ENCODE assay signal across 8 cellular contexts in genomic region chr10:5284311-5285057, GRCh38.
DNase-seq lines count a peak whose midpoint lies in the region; ATAC-seq, FAIRE-seq and TF ChIP-seq lines count a peak whose summit lies in the region.

No MANE protein-coding gene starts in this region.

- peak; percentile 93 for FAIRE-seq in K562 (lab: Jason Lieb, UNC)

- no TSS peak for BruUV-seq in K562 (replicated peaks; lab: Mats Ljungman, UMichigan)
- no TSS peak for BruUV-seq in Calu3 (replicated peaks; lab: Mats Ljungman, UMichigan)

- no peaks in the 10 kb centered on the region for H3K9me1 ChIP-seq in K562 (ENCODE audit: control insufficient read depth, insufficient read depth, low read length)

- intact Hi-C loops in K562 (cut with micrococcal nuclease) = loop anchor here (5.0 kb wide), 1 partner anchor 302 kb away; no protein-coding TSS in a partner anchor
- intact Hi-C loops in sciatic nerve (cut with DNase I) = no loop called here
- intact Hi-C loops in Calu3 (cut with micrococcal nuclease; ENCODE audit: unreplicated experiment) = loop anchor here (5.0 kb wide), 1 partner anchor 137 kb away; no protein-coding TSS in a partner anchor

- peaks cover 2 to 17% of the 10 kb centered on the region in 2 experiments; a peak in 4 of 5 replicates for H3K4me1 ChIP-seq in K562 (replicated peaks in 1 of 2; ENCODE audit: control insufficient read depth in 2 of 2, insufficient read depth in 2 of 2, low read length in 2 of 2)

- no peaks in the 10 kb centered on the region for H3K27me3 Mint-ChIP-seq in Calu3 (ENCODE audit: unreplicated experiment)

- TF ChIP-seq RAD21 in K562 (CRISPR knock-in tag; conservative IDR thresholded peaks at IDR 0.05 in 1 of 2, IDR thresholded peaks at IDR 0.05 in 1 of 2) = no peak

- peaks cover 6% of the 10 kb centered on the region; the same call in 1 of the 2 replicates for H3K9me3 ChIP-seq in K562 (replicated peaks; ENCODE audit: control insufficient read depth, insufficient read depth, low read depth, low read length)

- H3K9ac ChIP-seq in K562 (ENCODE audit: insufficient read depth in 1 of 2, low read depth in 2 of 2, low read length in 2 of 2) = peak overlapping the region in 1 of 2 experiments; percentile 40; a peak in 2 of 4 replicates

- H3K27ac ChIP-seq in K562 (ENCODE audit: extremely low read depth, low read depth, low read length) = peak overlapping the region; percentile 89

- CTCF ChIA-PET in K562 (lab: Yijun Ruan, JAX; ENCODE audit: low intra/inter-chr PET ratio) (interaction anchor here (0.6 to 1.5 kb wide), 3 partner anchors 304 to 469 kb away, joined by 3 to 4 read pairs (median 3); no protein-coding TSS in a partner anchor), Calu3 (lab: Charles Lee) (interaction anchor here (1.5 kb wide), 1 partner anchor 149 kb away, joined by 3 read pairs; no protein-coding TSS in a partner anchor)

- TF ChIP-seq EP300 in K562 (IDR thresholded peaks at IDR 0.05; ENCODE audit: low read length) = peak; percentile 83

- H4K20me1 ChIP-seq in K562 (replicated peaks; ENCODE audit: control insufficient read depth, insufficient read depth, low read length) = no peaks in the 10 kb centered on the region

- peak; percentile 77 for ATAC-seq in GM18868 (IDR thresholded peaks at IDR 0.05; ENCODE audit: unreplicated experiment)
- ATAC-seq in K562 = peak; percentile 93
- ATAC-seq in omental fat pad (ENCODE audit: low FRiP score) = no peak
- ATAC-seq in sciatic nerve = no peak

- no peak overlapping the region for H3K4me3 Mint-ChIP-seq in Calu3 (ENCODE audit: low read depth, unreplicated experiment)

- DNase-seq in A172 (ENCODE audit: low spot score) = peak; percentile 81
- peak; percentile 58 for DNase-seq in LHCN-M2 (ENCODE audit: low read depth)
- peak; percentile 37 to 81 (median 60) for DNase-seq in K562 (ENCODE audit: extremely low read depth in 1 of 4, low spot score in 3 of 4)
- peak; percentile 47 for DNase-seq in pulmonary artery endothelial cell (ENCODE audit: low read depth, low spot score)
- DNase-seq in omental fat pad (ENCODE audit: low spot score) = no peak
- no peak for DNase-seq in sciatic nerve (ENCODE audit: low spot score)
- no peak for DNase-seq in Calu3

- in situ Hi-C loops in K562 (cut with MboI) = loop anchor here (5.0 to 10.0 kb wide), 2 partner anchors 302 to 440 kb away; no protein-coding TSS in a partner anchor

- TF ChIP-seq CTCF in K562 (IDR thresholded peaks at IDR 0.05 in 2 of 3, conservative IDR thresholded peaks at IDR 0.05 in 1 of 3; ENCODE audit: insufficient read depth in 2 of 3, low read depth in 1 of 3, low read length in 3 of 3) = no peak
- no peak for TF ChIP-seq CTCF in omental fat pad (IDR thresholded peaks at IDR 0.05)
- no peak for TF ChIP-seq CTCF in Calu3 (IDR thresholded peaks at IDR 0.05; ENCODE audit: unreplicated experiment)

- no peaks in the 10 kb centered on the region for H3K9me3 Mint-ChIP-seq in Calu3 (ENCODE audit: low read depth, unreplicated experiment)

- H3K36me3 Mint-ChIP-seq in Calu3 (ENCODE audit: insufficient read depth, unreplicated experiment) = no peaks in the 10 kb centered on the region

- peak overlapping the region; percentile 52 for H3K4me2 ChIP-seq in K562 (ENCODE audit: insufficient read depth, low read length)

- POLR2A ChIA-PET in K562 (lab: Yijun Ruan, JAX) = no interaction called here

- no peak overlapping the region for H3K27ac Mint-ChIP-seq in Calu3 (ENCODE audit: unreplicated experiment)

- peak overlapping the region; percentile 90 for H2AFZ ChIP-seq in K562 (ENCODE audit: low read depth, low read length)

- H3K4me1 Mint-ChIP-seq in Calu3 (ENCODE audit: low read depth, unreplicated experiment) = peaks cover 33% of the 10 kb centered on the region

- no peak overlapping the region for H3K4me3 ChIP-seq in K562

- WGBS in K562 (ENCODE audit: insufficient coverage, low coverage, missing lambda C conversion rate) = 22% methylated on average over 9 of the region's 9 CpGs

- H3K36me3 ChIP-seq in K562 (ENCODE audit: control insufficient read depth, insufficient read depth, low read length) = no peaks in the 10 kb centered on the region

- no peaks in the 10 kb centered on the region for H3K27me3 ChIP-seq in K562 (ENCODE audit: control insufficient read depth in 2 of 2, insufficient read depth in 2 of 2, low read length in 2 of 2)

- H3K79me2 ChIP-seq in K562 (ENCODE audit: control insufficient read depth, insufficient read depth, low read length) = no peaks in the 10 kb centered on the region

- no peak for TF ChIP-seq POLR2A in K562 (conservative IDR thresholded peaks at IDR 0.05)

TF ChIP-seq in K562, 482 proteins besides CTCF, POLR2A, EP300 and RAD21 (continues in another document):
- TF ChIP-seq, protein P1, sequence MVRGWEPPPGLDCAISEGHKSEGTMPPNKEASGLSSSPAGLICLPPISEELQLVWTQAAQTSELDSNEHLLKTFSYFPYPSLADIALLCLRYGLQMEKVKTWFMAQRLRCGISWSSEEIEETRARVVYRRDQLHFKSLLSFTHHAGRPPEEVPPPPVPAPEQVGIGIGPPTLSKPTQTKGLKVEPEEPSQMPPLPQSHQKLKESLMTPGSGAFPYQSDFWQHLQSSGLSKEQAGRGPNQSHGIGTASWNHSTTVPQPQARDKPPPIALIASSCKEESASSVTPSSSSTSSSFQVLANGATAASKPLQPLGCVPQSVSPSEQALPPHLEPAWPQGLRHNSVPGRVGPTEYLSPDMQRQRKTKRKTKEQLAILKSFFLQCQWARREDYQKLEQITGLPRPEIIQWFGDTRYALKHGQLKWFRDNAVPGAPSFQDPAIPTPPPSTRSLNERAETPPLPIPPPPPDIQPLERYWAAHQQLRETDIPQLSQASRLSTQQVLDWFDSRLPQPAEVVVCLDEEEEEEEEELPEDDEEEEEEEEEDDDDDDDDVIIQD (CRISPR knock-in tag; IDR thresholded peaks at IDR 0.05) = no peak
- no peak for TF ChIP-seq U2AF1 (optimal IDR thresholded peaks at IDR 0.05; ENCODE audit: low read depth, low read length)
- TF ChIP-seq PRPF4 (IDR thresholded peaks at IDR 0.05; ENCODE audit: insufficient read depth, low read depth, low read length, poor library complexity, severe bottlenecking) = no peak
- TF ChIP-seq, protein P2, sequence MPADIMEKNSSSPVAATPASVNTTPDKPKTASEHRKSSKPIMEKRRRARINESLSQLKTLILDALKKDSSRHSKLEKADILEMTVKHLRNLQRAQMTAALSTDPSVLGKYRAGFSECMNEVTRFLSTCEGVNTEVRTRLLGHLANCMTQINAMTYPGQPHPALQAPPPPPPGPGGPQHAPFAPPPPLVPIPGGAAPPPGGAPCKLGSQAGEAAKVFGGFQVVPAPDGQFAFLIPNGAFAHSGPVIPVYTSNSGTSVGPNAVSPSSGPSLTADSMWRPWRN (IDR thresholded peaks at IDR 0.05; ENCODE audit: low read depth) = no peak
- TF ChIP-seq PCBP2 (IDR thresholded peaks at IDR 0.05; ENCODE audit: low read depth, low read length, poor library complexity, severe bottlenecking) = no peak
- TF ChIP-seq NR3C1 (CRISPR knock-in tag; IDR thresholded peaks at IDR 0.05) = no peak
- no peak for TF ChIP-seq SMC3 (conservative IDR thresholded peaks at IDR 0.05; ENCODE audit: insufficient read depth, low read depth, low read length)
- TF ChIP-seq ZNF316 (IDR thresholded peaks at IDR 0.05) = peak; percentile 100
- TF ChIP-seq, protein P3, sequence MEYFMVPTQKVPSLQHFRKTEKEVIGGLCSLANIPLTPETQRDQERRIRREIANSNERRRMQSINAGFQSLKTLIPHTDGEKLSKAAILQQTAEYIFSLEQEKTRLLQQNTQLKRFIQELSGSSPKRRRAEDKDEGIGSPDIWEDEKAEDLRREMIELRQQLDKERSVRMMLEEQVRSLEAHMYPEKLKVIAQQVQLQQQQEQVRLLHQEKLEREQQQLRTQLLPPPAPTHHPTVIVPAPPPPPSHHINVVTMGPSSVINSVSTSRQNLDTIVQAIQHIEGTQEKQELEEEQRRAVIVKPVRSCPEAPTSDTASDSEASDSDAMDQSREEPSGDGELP (CRISPR knock-in tag; IDR thresholded peaks at IDR 0.05; ENCODE audit: borderline replicate concordance) = no peak
- no peak for TF ChIP-seq TBL1XR1 (IDR thresholded peaks at IDR 0.05; ENCODE audit: low read length in 2 of 2)
- no peak for TF ChIP-seq ZNF609 (CRISPR knock-in tag; IDR thresholded peaks at IDR 0.05; ENCODE audit: borderline replicate concordance)
- TF ChIP-seq TEAD1 (CRISPR knock-in tag; IDR thresholded peaks at IDR 0.05) = no peak

Comparison
In these comparisons a context has a peak if more than half of its experiments do, and no peak if none do; other contexts are left out.
1. DNase-seq: peak in A172 (single experiment), LHCN-M2 (single experiment), K562 (4 of 4) and pulmonary artery endothelial cell (single experiment); none in omental fat pad (single experiment), sciatic nerve (single experiment) and Calu3 (single experiment).
2. ATAC-seq: peak in GM18868 (single experiment) and K562 (single experiment); none in omental fat pad (single experiment) and sciatic nerve (single experiment).